21 cellular contexts compared by ENCODE assay signal in the genomic region with DNA sequence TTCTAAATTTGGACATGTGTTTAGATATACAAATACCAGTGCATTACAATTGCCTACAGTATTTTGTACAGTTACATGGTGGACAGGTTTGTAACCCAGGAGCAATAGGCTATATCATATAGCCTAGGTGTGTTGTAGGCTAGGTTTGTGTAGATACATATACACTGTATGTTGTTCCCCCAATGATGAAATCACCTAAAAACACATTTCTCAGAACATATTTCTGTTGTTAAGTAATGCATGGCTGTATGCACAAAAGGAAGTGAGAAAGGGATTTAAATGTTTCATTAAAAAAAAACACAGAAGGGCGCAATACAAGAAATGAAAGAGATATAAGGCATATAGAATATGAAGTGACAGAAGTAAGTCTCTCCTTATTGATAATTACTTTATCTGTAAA. TPM values are rescaled to one million over a fixed set of nuclear protein-coding genes. Genes with fewer than 3 reads are reported as not detected.
A peak's percentile ranks its signal among the peaks of the same experiment; 100 is the strongest.
DNase-seq lines count a peak whose midpoint lies in the region; ATAC-seq and TF ChIP-seq lines count a peak whose summit lies in the region.
"Had no signal": no experiment of that assay in that cellular context is flagged by ENCODE, and none has a peak within 500 bp of the region (broad histone marks: within the 10 kb centered on the region; RNA-seq: fewer than 3 reads in every experiment).

No MANE protein-coding gene starts in this region.

- H3K27me3 ChIP-seq in CD4-positive, alpha-beta T cell (ENCODE audit: control insufficient read depth, insufficient read depth, low read length), result no peaks in the 10 kb centered on the region
- H3K27me3 ChIP-seq in OCI-LY3 (ENCODE audit: low read depth, low read length) (no peaks in the 10 kb centered on the region), adipocyte (replicated peaks; ENCODE audit: control insufficient read depth, insufficient read depth, low read length) (no peaks in the 10 kb centered on the region)
- H3K27me3 ChIP-seq: BLaER1 had no signal

- no peaks in the 10 kb centered on the region for H3K79me2 ChIP-seq in OCI-LY3 (ENCODE audit: low read length)

- H3K4me3 Mint-ChIP-seq in CD4-positive, alpha-beta T cell, result no peak overlapping the region
- H3K4me3 Mint-ChIP-seq in naive thymus-derived CD8-positive, alpha-beta T cell, result peak overlapping the region in 2 of 10 donors; percentile 2 to 22
- H3K4me3 Mint-ChIP-seq: CD4-positive, CD25-positive, alpha-beta regulatory T cell; CD8-positive, alpha-beta memory T cell; GM23338 had no signal

- peaks cover 46% of the 10 kb centered on the region for H3K4me1 Mint-ChIP-seq in CD4-positive, alpha-beta T cell (ENCODE audit: low read depth)
- H3K4me1 Mint-ChIP-seq in naive thymus-derived CD8-positive, alpha-beta T cell, result peaks cover 23 to 72% (median 55%) of the 10 kb centered on the region in 4 donors
- H3K4me1 Mint-ChIP-seq: GM23338 had no signal

- H3K36me3 ChIP-seq in OCI-LY3 (replicated peaks; ENCODE audit: low read depth, low read length) (peaks cover 23% of the 10 kb centered on the region), adipocyte (ENCODE audit: control insufficient read depth, insufficient read depth, low read length, severe bottlenecking) (peaks cover 41% of the 10 kb centered on the region)

- peaks cover 9% of the 10 kb centered on the region for H3K9me3 ChIP-seq in CD4-positive, alpha-beta T cell (ENCODE audit: control insufficient read depth, low read length)
- H3K9me3 ChIP-seq in OCI-LY3 (ENCODE audit: insufficient read depth, low read length) (no peaks in the 10 kb centered on the region), adipocyte (ENCODE audit: control insufficient read depth, low read length) (peaks cover 25% of the 10 kb centered on the region)

- intact Hi-C loops in CD4-positive, alpha-beta T cell (cut with DNase I, micrococcal nuclease), result no loop called here

- H3K36me3 Mint-ChIP-seq in CD4-positive, alpha-beta T cell (ENCODE audit: low read depth), result peaks cover 69% of the 10 kb centered on the region
- H3K36me3 Mint-ChIP-seq in naive thymus-derived CD8-positive, alpha-beta T cell, result peaks cover 23 to 62% (median 48%) of the 10 kb centered on the region in 3 donors

- H3K9ac ChIP-seq in OCI-LY3 (ENCODE audit: low read length), result no peak overlapping the region
- no peak overlapping the region for H3K9ac ChIP-seq in adipocyte (ENCODE audit: low read length)
- H3K9ac ChIP-seq: BLaER1 had no signal

- H3K27ac ChIP-seq in CD4-positive, alpha-beta T cell (ENCODE audit: low read depth, low read length), result no peak overlapping the region
- peak overlapping the region; percentile 51 for H3K27ac ChIP-seq in OCI-LY3 (ENCODE audit: low read length)
- H3K27ac ChIP-seq: BLaER1, C4-2B had no signal

- no peak overlapping the region for H2AFZ ChIP-seq in OCI-LY3 (ENCODE audit: low read depth, low read length)
- H2AFZ ChIP-seq: GM23338 had no signal

- peaks cover 15% of the 10 kb centered on the region for H3K9me3 Mint-ChIP-seq in CD4-positive, alpha-beta T cell
- H3K9me3 Mint-ChIP-seq in naive thymus-derived CD8-positive, alpha-beta T cell, result peaks cover 0 to 43% (median 13%) of the 10 kb centered on the region in 9 donors

- no peak for DNase-seq in CD4-positive, alpha-beta T cell
- DNase-seq in adipocyte (ENCODE audit: low read depth) (no peak), NCI-H2107 (lab: John Stamatoyannopoulos, UW) (no peak), NCI-H2227 (lab: John Stamatoyannopoulos, UW; ENCODE audit: unreplicated experiment) (no peak), GOT3 (lab: John Stamatoyannopoulos, UW) (no peak), ecto neural progenitor cell (ENCODE audit: low spot score) (no peak)
- DNase-seq in naive thymus-derived CD8-positive, alpha-beta T cell, result no peak
- DNase-seq: CD4-positive, CD25-positive, alpha-beta regulatory T cell; CD8-positive, alpha-beta memory T cell; DMS 273 treated with DMSO at 0.1 percent for 48 hours; DMS79; EL; GDM1; HCEC 1CT had no signal

- peaks cover 12% of the 10 kb centered on the region for H3K4me1 ChIP-seq in OCI-LY3 (ENCODE audit: low read length)
- H3K4me1 ChIP-seq in adipocyte (ENCODE audit: control insufficient read depth, insufficient read depth, low read length), result no peaks in the 10 kb centered on the region
- H3K4me1 ChIP-seq: BLaER1 had no signal

- H3K4me3 ChIP-seq in OCI-LY3 (ENCODE audit: low read length) (no peak overlapping the region), adipocyte (ENCODE audit: low read length) (peak overlapping the region; percentile 27)
- H3K4me3 ChIP-seq: BLaER1, GM12878, GM23338 had no signal

- no peaks in the 10 kb centered on the region for H4K20me1 ChIP-seq in OCI-LY3 (ENCODE audit: insufficient read depth, low read length)
- H4K20me1 ChIP-seq: BLaER1 had no signal

- H3K27ac Mint-ChIP-seq in CD4-positive, alpha-beta T cell, result peak overlapping the region; percentile 25
- peak overlapping the region in 7 of 10 donors; percentile 1 to 56 (median 43) for H3K27ac Mint-ChIP-seq in naive thymus-derived CD8-positive, alpha-beta T cell
- H3K27ac Mint-ChIP-seq: CD4-positive, CD25-positive, alpha-beta regulatory T cell; GM23338 had no signal

- POLR2A ChIA-PET in CD4-positive, alpha-beta T cell (lab: Charles Lee), result interaction anchor here (1.3 to 3.9 kb wide), 2 partner anchors 13 to 64 kb away, joined by 5 to 15 read pairs; a partner anchor contains a TSS
- POLR2A ChIA-PET in naive thymus-derived CD8-positive, alpha-beta T cell (lab: Charles Lee), result interaction anchor here (0.7 to 1.5 kb wide), 3 partner anchors 10 to 61 kb away, joined by 3 to 10 read pairs (median 5); no protein-coding TSS in a partner anchor

- H3K4me2 ChIP-seq in OCI-LY3 (ENCODE audit: low read length), result peak overlapping the region; percentile 44
- H3K4me2 ChIP-seq: BLaER1, GM23338 had no signal

- ATAC-seq in CD4-positive, alpha-beta T cell (ENCODE audit: poor library complexity), result no peak
- no peak for ATAC-seq in naive thymus-derived CD8-positive, alpha-beta T cell
- ATAC-seq: GM12878, GM23338 had no signal

- no peaks in the 10 kb centered on the region for H3K27me3 Mint-ChIP-seq in CD4-positive, alpha-beta T cell
- H3K27me3 Mint-ChIP-seq in naive thymus-derived CD8-positive, alpha-beta T cell, result no peaks in the 10 kb centered on the region
- H3K27me3 Mint-ChIP-seq: CD4-positive, CD25-positive, alpha-beta regulatory T cell; CD8-positive, alpha-beta memory T cell had no signal

- CTCF ChIA-PET in CD4-positive, alpha-beta T cell (lab: Charles Lee), result no interaction called here

- TF ChIP-seq CTCF in CD4-positive, alpha-beta T cell (IDR thresholded peaks at IDR 0.05), result no peak
- no peak for TF ChIP-seq CTCF in OCI-LY3 (IDR thresholded peaks at IDR 0.05; ENCODE audit: low read depth, low read length)

RNA-seq across cellular contexts. Expression of a gene that starts 32.0 kb away (rescaled TPM):
- total RNA-seq in CD4-positive, alpha-beta T cell, result under 1 TPM; 0.47 to 0.52 TPM
- total RNA-seq in naive thymus-derived CD8-positive, alpha-beta T cell, result 10 to 100 TPM; 73.4 to 73.5 TPM
- polyA plus RNA-seq in naive thymus-derived CD8-positive, alpha-beta T cell, result 100 to 1,000 TPM in 2 of 3 donors, 10 to 100 TPM in 1; 92.4 to 271 (median 227) TPM
- total RNA-seq: A172; A673; CD4-positive, CD25-positive, alpha-beta regulatory T cell had no signal

Comparison
In these comparisons a context has a peak if more than half of its experiments do, and no peak if none do; other contexts are left out.
1. RNA of a gene that starts 32.0 kb away (total RNA-seq): 73.4 to 73.5 TPM in naive thymus-derived CD8-positive, alpha-beta T cell; 0.47 to 0.52 TPM in CD4-positive, alpha-beta T cell; every median in the first group is over 10 times any median in the second.